15 cellular contexts compared by ENCODE assay signal in genomic region chr20:33516882-33517281, GRCh38. TPM values are rescaled to one million over a fixed set of nuclear protein-coding genes. Genes with fewer than 3 reads are reported as not detected.
DNase-seq lines count a peak whose midpoint lies in the region; FAIRE-seq and TF ChIP-seq lines count a peak whose summit lies in the region.
"Had no signal": no experiment of that assay in that cellular context is flagged by ENCODE, and none has a peak within 500 bp of the region (broad histone marks: within the 10 kb centered on the region; RNA-seq: fewer than 3 reads in every experiment).

No MANE protein-coding gene starts in this region.

- POLR2A ChIA-PET in endothelial cell of umbilical vein (lab: Charles Lee) = interaction anchor here (0.7 to 1.6 kb wide), 2 partner anchors 27 to 46 kb away, joined by 4 to 5 read pairs; partner anchors contain the start of gene CBFA2T2

- dilution Hi-C loops in endothelial cell of umbilical vein (cut with MboI; ENCODE audit: extremely low pct_ligation_motif_present, low sequenced_read_pairs) = no loop called here

- no peaks in the 10 kb centered on the region for H3K27me3 ChIP-seq in endothelial cell of umbilical vein (ENCODE audit: control insufficient read depth in 2 of 2, insufficient read depth in 2 of 2, low read length in 2 of 2)
- H3K27me3 ChIP-seq: heart right ventricle had no signal

- no TSS peak for BruUV-seq in endothelial cell of umbilical vein (replicated peaks; lab: Mats Ljungman, UMichigan)

- peaks cover 2% of the 10 kb centered on the region for H4K20me1 ChIP-seq in endothelial cell of umbilical vein (replicated peaks; ENCODE audit: control insufficient read depth, extremely low read depth, insufficient read depth, low read length)

- H3K4me1 ChIP-seq in endothelial cell of umbilical vein (ENCODE audit: control insufficient read depth, extremely low read depth, insufficient read depth, low read length) = peaks cover 19% of the 10 kb centered on the region

- CTCF ChIA-PET in endothelial cell of umbilical vein (lab: Charles Lee) = interaction anchor here (0.7 to 2.0 kb wide), 7 partner anchors 11 to 137 kb away, joined by 3 to 8 read pairs (median 4); no protein-coding TSS in a partner anchor

- TF ChIP-seq POLR2A in endothelial cell of umbilical vein (IDR thresholded peaks at IDR 0.05; ENCODE audit: low read depth, low read length) = no peak

- no peaks in the 10 kb centered on the region for H3K9me3 ChIP-seq in endothelial cell of umbilical vein (replicated peaks; ENCODE audit: control insufficient read depth, insufficient read depth, low read length)
- H3K9me3 ChIP-seq: heart right ventricle, mucosa of descending colon had no signal

- intact Hi-C loops in endothelial cell of umbilical vein (cut with micrococcal nuclease) = loop anchor here (5.0 kb wide), 2 partner anchors 45 to 135 kb away; no protein-coding TSS in a partner anchor

- no peak overlapping the region for H2AFZ ChIP-seq in endothelial cell of umbilical vein (ENCODE audit: low read depth, low read length)

- DNase-seq in NCI-H748 (lab: John Stamatoyannopoulos, UW; ENCODE audit: unreplicated experiment) = peak; percentile 42
- DNase-seq in NCI-H748 treated with DMSO at 0.1 percent for 48 hours (lab: John Stamatoyannopoulos, UW) = no peak
- peak; percentile 25 for DNase-seq in NCI-H146 treated with DMSO at 0.1 percent for 48 hours (lab: John Stamatoyannopoulos, UW; ENCODE audit: unreplicated experiment)
- peak; percentile 27 for DNase-seq in endothelial cell of umbilical vein (ENCODE audit: low read depth, low spot score)
- peak; percentile 17 for DNase-seq in pons (ENCODE audit: low spot score)
- no peak for DNase-seq in stimulated activated CD4-positive, alpha-beta T cell treated with anti-CD3 and anti-CD28 coated beads, Interleukin-12 subunit alpha, Interleukin-12 subunit beta, amount 100 ng/mL, for 4 hours
- DNase-seq in GM03348 (ENCODE audit: low spot score) = no peak
- DNase-seq in KBM-7 = no peak
- DNase-seq: activated B cell treated with CpG ODN at 0.5 μM for 24 hours, heart right ventricle, mucosa of descending colon, NCI-H187 treated with DMSO at 0.1 percent for 48 hours had no signal

- no peaks in the 10 kb centered on the region for H3K9me1 ChIP-seq in endothelial cell of umbilical vein (replicated peaks; ENCODE audit: control insufficient read depth, extremely low read depth, insufficient read depth, low read length)

- H3K79me2 ChIP-seq in endothelial cell of umbilical vein (ENCODE audit: control insufficient read depth, insufficient read depth, low read length) = no peaks in the 10 kb centered on the region

- no peak for TF ChIP-seq CTCF in endothelial cell of umbilical vein (IDR thresholded peaks at IDR 0.05; ENCODE audit: extremely low read depth in 1 of 2, insufficient read depth in 1 of 2, low read depth in 1 of 2, low read length in 2 of 2)

- no peak overlapping the region for H3K27ac ChIP-seq in endothelial cell of umbilical vein (ENCODE audit: insufficient read depth, low read depth, low read length)
- H3K27ac ChIP-seq: HL-60 had no signal

- H3K4me2 ChIP-seq in endothelial cell of umbilical vein (ENCODE audit: insufficient read depth, low read length) = no peak overlapping the region

- H3K9ac ChIP-seq in endothelial cell of umbilical vein (replicated peaks; ENCODE audit: extremely low read depth, insufficient read depth, low read length) = no peak overlapping the region

- H3K36me3 ChIP-seq in endothelial cell of umbilical vein (ENCODE audit: control insufficient read depth in 2 of 2, extremely low read depth in 1 of 2, insufficient read depth in 2 of 2, low read length in 2 of 2) = no peaks in the 10 kb centered on the region
- H3K36me3 ChIP-seq: heart right ventricle had no signal

- no peak overlapping the region for H3K4me3 ChIP-seq in endothelial cell of umbilical vein (replicated peaks in 1 of 3; ENCODE audit: insufficient read depth in 1 of 3, low read depth in 1 of 3, low read length in 3 of 3)
- H3K4me3 ChIP-seq: heart right ventricle, mucosa of descending colon had no signal

- in situ Hi-C loops in KBM-7 (cut with MboI; ENCODE audit: low pct_unique_long_range_greater_than_20kb, low sequenced_read_pairs) = no loop called here

- FAIRE-seq in endothelial cell of umbilical vein (lab: Jason Lieb, UNC) = no peak
- FAIRE-seq: colon, GM19239 had no signal

TF ChIP-seq in endothelial cell of umbilical vein, 7 proteins besides CTCF, POLR2A, EP300 and RAD21:
- TF ChIP-seq MYC (IDR thresholded peaks at IDR 0.05; ENCODE audit: low read depth, low read length) = no peak
- TF ChIP-seq FOS (IDR thresholded peaks at IDR 0.05; ENCODE audit: borderline replicate concordance, insufficient read depth, low read length) = no peak
- TF ChIP-seq JUN (IDR thresholded peaks at IDR 0.05; ENCODE audit: borderline replicate concordance, insufficient read depth, insufficient read length, low read depth) = no peak
- TF ChIP-seq POLR2AphosphoS5 (IDR thresholded peaks at IDR 0.05; ENCODE audit: insufficient read depth, low read depth, low read length) = no peak
- no peak for TF ChIP-seq GATA2 (IDR thresholded peaks at IDR 0.05; ENCODE audit: insufficient read depth, insufficient read length, low read depth, low read length)
- TF ChIP-seq EZH2 (IDR thresholded peaks at IDR 0.05; ENCODE audit: borderline replicate concordance, low read depth, low read length, severe bottlenecking) = no peak
- TF ChIP-seq MAX (IDR thresholded peaks at IDR 0.05; ENCODE audit: insufficient read depth, insufficient read length) = no peak

RNA-seq across cellular contexts. Expression of gene CBFA2T2, which starts 27.0 kb away (rescaled TPM):
- total RNA-seq in endothelial cell of umbilical vein = 9.9 and 10.7 TPM in 2 replicates
- 12.1 and 14.2 TPM in 2 replicates for polyA plus RNA-seq in endothelial cell of umbilical vein
- polyA plus RNA-seq in endothelial cell of umbilical vein (2011; cell fraction: cytosol; rRNA removed) = 7.4 and 7.6 TPM in 2 replicates
- 25.6 and 26.0 TPM in 2 replicates for polyA plus RNA-seq in endothelial cell of umbilical vein (2011; cell fraction: nucleus; rRNA removed)
- polyA plus RNA-seq in endothelial cell of umbilical vein (2012) = 6.3 and 7.7 TPM in 2 replicates
- polyA minus RNA-seq in endothelial cell of umbilical vein = 17.9 and 27.5 TPM in 2 replicates
- polyA minus RNA-seq in endothelial cell of umbilical vein (2011; cell fraction: cytosol; rRNA and poly(A)+ RNA removed) = 10.0 TPM
- 12.3 and 16.7 TPM in 2 replicates for polyA minus RNA-seq in endothelial cell of umbilical vein (2011; cell fraction: nucleus; rRNA and poly(A)+ RNA removed)

Comparison
In these comparisons a context has a peak if more than half of its experiments do, and no peak if none do; other contexts are left out.
1. DNase-seq: peak in NCI-H748 (single experiment), NCI-H146 treated with DMSO at 0.1 percent for 48 hours (single experiment), endothelial cell of umbilical vein (single experiment) and pons (single experiment); none in NCI-H748 treated with DMSO at 0.1 percent for 48 hours (single experiment), stimulated activated CD4-positive, alpha-beta T cell treated with anti-CD3 and anti-CD28 coated beads, Interleukin-12 subunit alpha, Interleukin-12 subunit beta, amount 100 ng/mL, for 4 hours (single experiment), GM03348 (single experiment) and KBM-7 (single experiment).